ENCODE assay signal across 2 cellular contexts in the genomic region with DNA sequence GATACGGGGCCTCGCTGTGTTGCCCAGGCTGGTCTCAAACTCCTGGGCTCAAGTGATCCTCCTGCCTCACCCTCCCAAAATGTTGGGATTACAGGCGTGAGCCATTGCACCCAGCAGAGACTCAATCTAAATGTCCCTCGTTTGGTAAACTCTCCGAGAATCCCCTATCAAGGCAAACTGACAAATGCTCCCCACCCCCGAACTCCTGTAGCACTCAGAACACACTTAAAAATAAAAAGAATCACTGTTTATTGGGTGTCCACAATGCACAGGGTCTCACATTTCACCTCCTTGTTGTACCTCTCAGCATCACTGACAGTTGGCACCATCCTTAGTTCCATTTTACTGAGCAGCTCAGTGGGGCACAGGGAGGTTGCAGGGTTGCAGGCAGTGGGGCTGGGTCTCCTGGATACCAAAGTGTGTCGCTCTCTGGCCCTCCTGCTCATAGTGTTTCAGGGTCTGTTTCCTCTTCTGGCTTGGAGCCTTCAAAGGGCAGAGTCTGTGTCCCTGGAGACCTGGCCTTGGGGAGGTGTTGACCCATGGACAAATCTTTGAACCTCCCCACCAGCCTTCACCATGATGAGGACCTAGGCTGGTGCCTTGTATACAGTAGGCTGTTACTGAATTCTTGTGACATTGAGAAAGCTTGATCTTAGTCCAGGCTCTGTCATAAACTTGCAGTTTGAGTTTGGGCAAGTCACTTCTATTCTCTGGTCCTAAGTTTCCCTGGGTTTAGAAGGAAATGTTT.
TF ChIP-seq lines count a peak whose summit lies in the region.

No MANE protein-coding gene starts in this region.

TF ChIP-seq in GM23338, 12 proteins besides CTCF, POLR2A, EP300 and RAD21 (continued from another document):
- TF ChIP-seq JUNB (IDR thresholded peaks at IDR 0.05; ENCODE audit: unreplicated experiment) (no peak), EZH2phosphoT487 (IDR thresholded peaks at IDR 0.05; ENCODE audit: unreplicated experiment) (no peak), CREB1 (CRISPR knock-in tag; IDR thresholded peaks at IDR 0.05; ENCODE audit: low read depth) (no peak), POLR2AphosphoS5 (IDR thresholded peaks at IDR 0.05; ENCODE audit: low read depth) (no peak)

TF ChIP-seq in K562, 482 proteins besides CTCF, POLR2A, EP300 and RAD21 (continued from another document):
- TF ChIP-seq, protein P1, sequence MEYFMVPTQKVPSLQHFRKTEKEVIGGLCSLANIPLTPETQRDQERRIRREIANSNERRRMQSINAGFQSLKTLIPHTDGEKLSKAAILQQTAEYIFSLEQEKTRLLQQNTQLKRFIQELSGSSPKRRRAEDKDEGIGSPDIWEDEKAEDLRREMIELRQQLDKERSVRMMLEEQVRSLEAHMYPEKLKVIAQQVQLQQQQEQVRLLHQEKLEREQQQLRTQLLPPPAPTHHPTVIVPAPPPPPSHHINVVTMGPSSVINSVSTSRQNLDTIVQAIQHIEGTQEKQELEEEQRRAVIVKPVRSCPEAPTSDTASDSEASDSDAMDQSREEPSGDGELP (CRISPR knock-in tag; IDR thresholded peaks at IDR 0.05; ENCODE audit: borderline replicate concordance) = no peak
- TF ChIP-seq SPI1 (IDR thresholded peaks at IDR 0.05; ENCODE audit: borderline replicate concordance, low read depth, low read length) = no peak
- TF ChIP-seq, protein P2, sequence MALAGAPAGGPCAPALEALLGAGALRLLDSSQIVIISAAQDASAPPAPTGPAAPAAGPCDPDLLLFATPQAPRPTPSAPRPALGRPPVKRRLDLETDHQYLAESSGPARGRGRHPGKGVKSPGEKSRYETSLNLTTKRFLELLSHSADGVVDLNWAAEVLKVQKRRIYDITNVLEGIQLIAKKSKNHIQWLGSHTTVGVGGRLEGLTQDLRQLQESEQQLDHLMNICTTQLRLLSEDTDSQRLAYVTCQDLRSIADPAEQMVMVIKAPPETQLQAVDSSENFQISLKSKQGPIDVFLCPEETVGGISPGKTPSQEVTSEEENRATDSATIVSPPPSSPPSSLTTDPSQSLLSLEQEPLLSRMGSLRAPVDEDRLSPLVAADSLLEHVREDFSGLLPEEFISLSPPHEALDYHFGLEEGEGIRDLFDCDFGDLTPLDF (CRISPR knock-in tag; IDR thresholded peaks at IDR 0.05) = no peak
- TF ChIP-seq FOSL1 (tag; conservative IDR thresholded peaks at IDR 0.05) = no peak
TF ChIP-seq in K562: peak in this region for 0.
